In the genomic region with DNA sequence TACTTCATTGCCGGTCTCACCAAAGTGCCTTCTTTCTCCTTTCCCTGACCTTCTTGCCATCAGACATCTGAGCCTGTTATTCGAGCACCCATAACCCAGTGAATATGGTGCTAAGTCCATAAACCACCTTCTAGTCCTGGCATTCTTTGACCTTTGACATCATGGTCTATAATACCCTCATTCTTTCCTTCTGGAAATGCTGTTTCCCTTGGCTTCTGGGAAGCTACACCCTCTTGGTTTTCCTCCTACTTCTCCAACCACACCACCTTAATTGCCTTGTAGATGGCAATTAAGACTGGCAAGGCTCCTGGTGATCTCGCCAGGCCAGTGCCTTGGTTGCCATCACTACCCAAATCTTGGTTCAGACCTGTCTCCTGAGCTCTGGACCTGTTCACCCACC, we compare ENCODE assay signal across 17 cellular contexts. TPM values are rescaled to one million over a fixed set of nuclear protein-coding genes. Genes with fewer than 3 reads are reported as not detected.
DNase-seq lines count a peak whose midpoint lies in the region; ATAC-seq and TF ChIP-seq lines count a peak whose summit lies in the region.
"Had no signal": no experiment of that assay in that cellular context is flagged by ENCODE, and none has a peak within 500 bp of the region (broad histone marks: within the 10 kb centered on the region; RNA-seq: fewer than 3 reads in every experiment).

No MANE protein-coding gene starts in this region.

- 82 to 83% methylated on average over 3 of the region's 3 CpGs for WGBS in heart right ventricle, 2 donors
- WGBS in upper lobe of left lung, 2 donors = 95 to 98% methylated on average over 3 of the region's 3 CpGs

- TF ChIP-seq CTCF in heart right ventricle (IDR thresholded peaks at IDR 0.05) (no peak), endothelial cell (IDR thresholded peaks at IDR 0.05; ENCODE audit: unreplicated experiment) (no peak), nephron (IDR thresholded peaks at IDR 0.05; ENCODE audit: unreplicated experiment in 3 of 3) (no peak), upper lobe of left lung (IDR thresholded peaks at IDR 0.05) (no peak)

- H3K36me3 Mint-ChIP-seq in endothelial cell (ENCODE audit: low read depth, unreplicated experiment) (peaks cover 13% of the 10 kb centered on the region), nephron (ENCODE audit: low read depth) (peaks cover 13% of the 10 kb centered on the region)

- TF ChIP-seq EP300 in upper lobe of left lung (IDR thresholded peaks at IDR 0.05) = no peak

- intact Hi-C loops in heart right ventricle (cut with DNase I) (no loop called here), left cardiac atrium (cut with DNase I) (no loop called here)

- DNase-seq in heart right ventricle (no peak), left cardiac atrium (no peak), endothelial cell (ENCODE audit: low spot score) (no peak), upper lobe of left lung (no peak), activated gamma-delta T cell treated with Interleukin-2 at 50 U/mL for 16 hours (no peak)
- no peak for DNase-seq in stimulated activated CD4-positive, alpha-beta T cell treated with anti-CD3 and anti-CD28 coated beads, Interleukin-2, amount 100 ng/mL, for 24 hours
- DNase-seq in activated T-cell treated with anti-CD3 and anti-CD28 coated beads, Interleukin-2, amount 50 U/mL, for 48 hours = no peak
- DNase-seq: ACHN; activated CD4-positive, alpha-beta memory T cell treated with anti-CD3 and anti-CD28 coated beads, Interleukin-2, amount 10 ng/mL, durations not matched to agents 7 days and 5 days; aorta; Caco-2; midbrain; NCI-H2171; NK-92 treated with Interleukin-12 subunit alpha and Interleukin-12 subunit beta, amount 100 ng/mL, for 24 hours had no signal

- H3K27me3 ChIP-seq in heart right ventricle (no peaks in the 10 kb centered on the region), upper lobe of left lung (no peaks in the 10 kb centered on the region)
- H3K27me3 ChIP-seq: dorsolateral prefrontal cortex had no signal

- TF ChIP-seq POLR2A in upper lobe of left lung (IDR thresholded peaks at IDR 0.05) = no peak

- H3K27ac ChIP-seq in heart right ventricle = peak overlapping the region; percentile 47 to 92 (median 78)
- peak overlapping the region in 3 of 4 donors; percentile 63 to 71 (median 66) for H3K27ac ChIP-seq in upper lobe of left lung

- ATAC-seq in heart right ventricle = no peak
- ATAC-seq in left cardiac atrium = no peak
- ATAC-seq in upper lobe of left lung (ENCODE audit: low FRiP score in 2 of 2) = no peak

- no peaks in the 10 kb centered on the region for H3K9me3 Mint-ChIP-seq in endothelial cell (ENCODE audit: unreplicated experiment)
- H3K9me3 Mint-ChIP-seq in nephron = no peaks in the 10 kb centered on the region
- H3K9me3 Mint-ChIP-seq: activated CD4-positive, alpha-beta memory T cell treated with anti-CD3 and anti-CD28 coated beads, Interleukin-2, amount 10 ng/mL, durations not matched to agents 7 days and 5 days; activated T-helper 2 cell treated with anti-CD3 and anti-CD28 coated beads, Interferon-gamma antibody, Interleukin-2, Interleukin-4, amounts not matched to agents 10 μg/mL and 5 μg/mL and 100 μg/mL, durations not matched to agents 14 hours and 24 hours and 36 hours had no signal

- H3K4me3 ChIP-seq in heart right ventricle (no peak overlapping the region), upper lobe of left lung (no peak overlapping the region)
- H3K4me3 ChIP-seq: dorsolateral prefrontal cortex had no signal

- H3K4me1 Mint-ChIP-seq in endothelial cell (ENCODE audit: unreplicated experiment) (peaks cover 33% of the 10 kb centered on the region), nephron (peaks cover 63% of the 10 kb centered on the region)
- H3K4me1 Mint-ChIP-seq: activated CD4-positive, alpha-beta memory T cell treated with anti-CD3 and anti-CD28 coated beads, Interleukin-2, amount 10 ng/mL, durations not matched to agents 7 days and 5 days had no signal

- H3K4me3 Mint-ChIP-seq in endothelial cell (ENCODE audit: unreplicated experiment) = peak overlapping the region; percentile 73
- H3K4me3 Mint-ChIP-seq in nephron = no peak overlapping the region
- H3K4me3 Mint-ChIP-seq: activated CD4-positive, alpha-beta memory T cell treated with anti-CD3 and anti-CD28 coated beads, Interleukin-2, amount 10 ng/mL, durations not matched to agents 7 days and 5 days had no signal

- H3K27ac Mint-ChIP-seq in endothelial cell (ENCODE audit: unreplicated experiment) (peak overlapping the region; percentile 27), nephron (peak overlapping the region; percentile 60 to 91 (median 88))
- H3K27ac Mint-ChIP-seq: activated CD4-positive, alpha-beta memory T cell treated with anti-CD3 and anti-CD28 coated beads, Interleukin-2, amount 10 ng/mL, durations not matched to agents 7 days and 5 days; activated T-helper 2 cell treated with anti-CD3 and anti-CD28 coated beads, Interferon-gamma antibody, Interleukin-2, Interleukin-4, amounts not matched to agents 10 μg/mL and 5 μg/mL and 100 μg/mL, durations not matched to agents 14 hours and 24 hours and 36 hours had no signal

- H3K36me3 ChIP-seq in heart right ventricle (peaks cover 0 to 19% (median 6%) of the 10 kb centered on the region in 9 donors), upper lobe of left lung (peaks cover 0 to 6% (median 2%) of the 10 kb centered on the region in 4 donors)

- H3K9me3 ChIP-seq in heart right ventricle = no peaks in the 10 kb centered on the region
- H3K9me3 ChIP-seq in upper lobe of left lung = no peaks in the 10 kb centered on the region
- H3K9me3 ChIP-seq: Caco-2 had no signal

- H3K27me3 Mint-ChIP-seq in endothelial cell (ENCODE audit: unreplicated experiment) = peaks cover 3% of the 10 kb centered on the region
- no peaks in the 10 kb centered on the region for H3K27me3 Mint-ChIP-seq in nephron (ENCODE audit: low read depth)
- H3K27me3 Mint-ChIP-seq: activated CD4-positive, alpha-beta memory T cell treated with anti-CD3 and anti-CD28 coated beads, Interleukin-2, amount 10 ng/mL, durations not matched to agents 7 days and 5 days had no signal

- H3K4me1 ChIP-seq in heart right ventricle = peaks cover 56 to 100% (median 79%) of the 10 kb centered on the region in 9 donors
- H3K4me1 ChIP-seq in upper lobe of left lung = peaks cover 47 to 65% (median 53%) of the 10 kb centered on the region in 4 donors

RNA-seq across cellular contexts. Expression of a gene that starts 56.1 kb away (rescaled TPM):
- total RNA-seq in heart right ventricle = 100 to 1,000 TPM; 182 to 423 (median 320) TPM
- 10 to 100 TPM; 35.5 to 41.2 TPM for polyA plus RNA-seq in heart right ventricle
- 100 to 1,000 TPM; 197 to 211 TPM for total RNA-seq in left cardiac atrium
- total RNA-seq in endothelial cell (ENCODE audit: unreplicated experiment) = 48.2 TPM
- 100 to 1,000 TPM in 1 of 6 donors, 10 to 100 TPM in 5; 46.7 to 107 (median 74.7) TPM for total RNA-seq in upper lobe of left lung
